In the genomic region with DNA sequence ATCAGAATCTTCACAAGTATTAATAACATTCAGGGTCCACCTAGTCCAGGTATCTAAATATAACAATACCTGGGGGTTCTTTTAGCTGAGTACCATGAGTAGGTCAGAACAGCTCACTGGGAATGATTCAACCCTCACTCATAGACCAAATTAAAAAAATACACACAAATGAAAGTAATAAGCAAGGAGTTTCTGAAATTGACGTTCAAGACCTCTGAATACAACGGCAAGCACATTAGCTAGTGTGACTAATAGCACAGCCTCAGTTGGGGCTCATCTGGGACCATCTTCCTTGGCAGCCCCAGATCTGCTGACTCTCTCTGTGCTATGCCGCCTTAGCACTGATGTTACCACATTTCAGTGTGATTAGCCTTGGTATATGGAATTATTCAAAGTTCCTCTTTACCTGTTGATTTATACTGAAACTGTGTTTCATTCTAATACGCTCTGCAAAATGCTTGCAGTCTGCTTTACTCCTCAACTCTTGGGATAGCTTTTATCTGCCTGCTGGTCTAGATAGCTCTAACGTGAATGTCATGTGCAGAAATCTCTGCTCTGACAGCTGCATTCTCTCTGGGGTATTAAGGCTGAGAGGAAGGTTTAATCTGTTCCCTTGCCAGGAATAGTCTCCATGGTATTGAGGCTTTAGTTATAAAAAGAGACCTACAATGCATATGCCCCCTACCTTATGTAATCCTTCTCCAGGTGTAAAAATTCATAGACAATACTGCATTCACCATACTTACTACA, we compare ENCODE assay signal across 21 cellular contexts.
DNase-seq lines count a peak whose midpoint lies in the region; ATAC-seq and TF ChIP-seq lines count a peak whose summit lies in the region.
"Had no signal": no experiment of that assay in that cellular context is flagged by ENCODE, and none has a peak within 500 bp of the region (broad histone marks: within the 10 kb centered on the region; RNA-seq: fewer than 3 reads in every experiment).

No MANE protein-coding gene starts in this region.

- H3K9ac ChIP-seq in BLaER1 = no peak overlapping the region
- no peak overlapping the region for H3K9ac ChIP-seq in adipocyte (ENCODE audit: low read length)

- H3K36me3 ChIP-seq in BLaER1 = no peaks in the 10 kb centered on the region
- no peaks in the 10 kb centered on the region for H3K36me3 ChIP-seq in adipocyte (ENCODE audit: control insufficient read depth, insufficient read depth, low read length, severe bottlenecking)
- H3K36me3 ChIP-seq: lower lobe of right lung, uterus had no signal

- H3K9me3 ChIP-seq in BLaER1 = peaks cover 3% of the 10 kb centered on the region; the same call in 1 of the 2 replicates
- H3K9me3 ChIP-seq in adipocyte (ENCODE audit: control insufficient read depth, low read length) = no peaks in the 10 kb centered on the region
- H3K9me3 ChIP-seq: body of pancreas, lower lobe of right lung, uterus had no signal

- no peaks in the 10 kb centered on the region for H3K27me3 Mint-ChIP-seq in activated T-helper 2 cell treated with anti-CD3 and anti-CD28 coated beads, Interferon-gamma antibody, Interleukin-2, Interleukin-4, amounts not matched to agents 10 μg/mL and 5 μg/mL and 100 μg/mL, durations not matched to agents 14 hours and 24 hours and 36 hours (ENCODE audit: low read depth)
- peaks cover 6% of the 10 kb centered on the region for H3K27me3 Mint-ChIP-seq in activated CD8-positive, alpha-beta T cell treated with anti-CD3 and anti-CD28 coated beads for 36 hours

- intact Hi-C loops in activated T-helper 2 cell treated with anti-CD3 and anti-CD28 coated beads, Interferon-gamma antibody, Interleukin-2, Interleukin-4, amounts not matched to agents 10 μg/mL and 5 μg/mL and 100 μg/mL, durations not matched to agents 14 hours and 24 hours and 36 hours (cut with micrococcal nuclease) = no loop called here
- intact Hi-C loops in activated CD8-positive, alpha-beta T cell treated with anti-CD3 and anti-CD28 coated beads for 36 hours (cut with micrococcal nuclease) = no loop called here

- H3K4me3 ChIP-seq in BLaER1 (no peak overlapping the region), adipocyte (ENCODE audit: low read length) (peak overlapping the region; percentile 18)
- H3K4me3 ChIP-seq: body of pancreas, lower lobe of right lung, uterus had no signal

- peak overlapping the region; percentile 60 for H3K4me2 ChIP-seq in BLaER1

- no peaks in the 10 kb centered on the region for H3K4me1 Mint-ChIP-seq in activated T-helper 2 cell treated with anti-CD3 and anti-CD28 coated beads, Interferon-gamma antibody, Interleukin-2, Interleukin-4, amounts not matched to agents 10 μg/mL and 5 μg/mL and 100 μg/mL, durations not matched to agents 14 hours and 24 hours and 36 hours (ENCODE audit: low read depth)
- H3K4me1 Mint-ChIP-seq in activated CD8-positive, alpha-beta T cell treated with anti-CD3 and anti-CD28 coated beads for 36 hours (ENCODE audit: low read depth) = no peaks in the 10 kb centered on the region
- H3K4me1 Mint-ChIP-seq: activated CD4-positive, alpha-beta T cell treated with anti-CD3 and anti-CD28 coated beads for 36 hours had no signal

- no peak for TF ChIP-seq CTCF in activated CD8-positive, alpha-beta T cell treated with anti-CD3 and anti-CD28 coated beads for 36 hours (IDR thresholded peaks at IDR 0.05)

- no peak overlapping the region for H3K27ac ChIP-seq in BLaER1
- H3K27ac ChIP-seq: body of pancreas, lower lobe of right lung, uterus had no signal

- POLR2A ChIA-PET in activated CD8-positive, alpha-beta T cell treated with anti-CD3 and anti-CD28 coated beads for 36 hours (lab: Charles Lee) = no interaction called here

- DNase-seq in LHCN-M2 (ENCODE audit: low read depth) (peak; percentile 58), adipocyte (ENCODE audit: low read depth) (no peak), iris pigment epithelial cell (ENCODE audit: low read depth) (peak; percentile 38), hippocampal formation (lab: John Stamatoyannopoulos, UW) (no peak)
- no peak for DNase-seq in activated T-helper 2 cell treated with anti-CD3 and anti-CD28 coated beads, Interferon-gamma antibody, Interleukin-2, Interleukin-4, amounts not matched to agents 10 μg/mL and 5 μg/mL and 100 μg/mL, durations not matched to agents 14 hours and 24 hours and 36 hours (ENCODE audit: low spot score)
- no peak for DNase-seq in activated CD8-positive, alpha-beta T cell treated with anti-CD3 and anti-CD28 coated beads for 36 hours
- DNase-seq: ACHN; activated CD4-positive, alpha-beta T cell treated with anti-CD3 and anti-CD28 coated beads for 36 hours; activated T-cell treated with anti-CD3 and anti-CD28 coated beads, Interleukin-2, amount 50 U/mL, for 72 hours; body of pancreas; cortex of kidney; foreskin melanocyte; GOT3; KG1; kidney; lower lobe of right lung; NCI-H187 treated with DMSO at 0.1 percent for 48 hours; uterus had no signal

- H3K36me3 Mint-ChIP-seq in activated T-helper 2 cell treated with anti-CD3 and anti-CD28 coated beads, Interferon-gamma antibody, Interleukin-2, Interleukin-4, amounts not matched to agents 10 μg/mL and 5 μg/mL and 100 μg/mL, durations not matched to agents 14 hours and 24 hours and 36 hours (ENCODE audit: low read depth) = no peaks in the 10 kb centered on the region
- H3K36me3 Mint-ChIP-seq in activated CD8-positive, alpha-beta T cell treated with anti-CD3 and anti-CD28 coated beads for 36 hours (ENCODE audit: low read depth) = no peaks in the 10 kb centered on the region
- H3K36me3 Mint-ChIP-seq: activated naive CD4-positive, alpha-beta T cell treated with anti-CD3 and anti-CD28 coated beads, Interleukin-2, amount 50 U/mL, for 72 hours had no signal

- no peaks in the 10 kb centered on the region for H4K20me1 ChIP-seq in BLaER1

- no peaks in the 10 kb centered on the region for H3K9me3 Mint-ChIP-seq in activated T-helper 2 cell treated with anti-CD3 and anti-CD28 coated beads, Interferon-gamma antibody, Interleukin-2, Interleukin-4, amounts not matched to agents 10 μg/mL and 5 μg/mL and 100 μg/mL, durations not matched to agents 14 hours and 24 hours and 36 hours
- H3K9me3 Mint-ChIP-seq in activated CD8-positive, alpha-beta T cell treated with anti-CD3 and anti-CD28 coated beads for 36 hours = no peaks in the 10 kb centered on the region
- H3K9me3 Mint-ChIP-seq: activated T-cell treated with anti-CD3 and anti-CD28 coated beads, Interleukin-2, amount 50 U/mL, for 72 hours had no signal

- H3K27ac Mint-ChIP-seq in activated T-helper 2 cell treated with anti-CD3 and anti-CD28 coated beads, Interferon-gamma antibody, Interleukin-2, Interleukin-4, amounts not matched to agents 10 μg/mL and 5 μg/mL and 100 μg/mL, durations not matched to agents 14 hours and 24 hours and 36 hours = no peak overlapping the region
- H3K27ac Mint-ChIP-seq in activated CD8-positive, alpha-beta T cell treated with anti-CD3 and anti-CD28 coated beads for 36 hours = no peak overlapping the region
- H3K27ac Mint-ChIP-seq: activated CD4-positive, alpha-beta T cell treated with anti-CD3 and anti-CD28 coated beads for 36 hours; activated naive CD4-positive, alpha-beta T cell treated with anti-CD3 and anti-CD28 coated beads, Interleukin-2, amount 50 U/mL, for 72 hours; activated T-cell treated with anti-CD3 and anti-CD28 coated beads, Interleukin-2, amount 50 U/mL, for 72 hours had no signal

- H3K27me3 ChIP-seq in BLaER1 = no peaks in the 10 kb centered on the region
- no peaks in the 10 kb centered on the region for H3K27me3 ChIP-seq in adipocyte (replicated peaks; ENCODE audit: control insufficient read depth, insufficient read depth, low read length)
- H3K27me3 ChIP-seq: body of pancreas, uterus had no signal

- no peak for ATAC-seq in GM21737 (IDR thresholded peaks at IDR 0.05; ENCODE audit: unreplicated experiment)
- ATAC-seq in activated CD8-positive, alpha-beta T cell treated with anti-CD3 and anti-CD28 coated beads for 36 hours = no peak
- ATAC-seq: activated CD4-positive, alpha-beta T cell treated with anti-CD3 and anti-CD28 coated beads for 36 hours; activated naive CD4-positive, alpha-beta T cell treated with anti-CD3 and anti-CD28 coated beads, Interleukin-2, amount 50 U/mL, for 72 hours; activated T-cell treated with anti-CD3 and anti-CD28 coated beads, Interleukin-2, amount 50 U/mL, for 72 hours; body of pancreas; lower lobe of right lung had no signal

- CTCF ChIA-PET in activated CD8-positive, alpha-beta T cell treated with anti-CD3 and anti-CD28 coated beads for 36 hours (lab: Charles Lee) = no interaction called here

- H3K4me1 ChIP-seq in BLaER1 (peaks cover 15% of the 10 kb centered on the region), adipocyte (ENCODE audit: control insufficient read depth, insufficient read depth, low read length) (no peaks in the 10 kb centered on the region)
- H3K4me1 ChIP-seq: body of pancreas, lower lobe of right lung, uterus had no signal

- H3K4me3 Mint-ChIP-seq in activated T-helper 2 cell treated with anti-CD3 and anti-CD28 coated beads, Interferon-gamma antibody, Interleukin-2, Interleukin-4, amounts not matched to agents 10 μg/mL and 5 μg/mL and 100 μg/mL, durations not matched to agents 14 hours and 24 hours and 36 hours (ENCODE audit: low read depth) = no peak overlapping the region
- H3K4me3 Mint-ChIP-seq in activated CD8-positive, alpha-beta T cell treated with anti-CD3 and anti-CD28 coated beads for 36 hours = no peak overlapping the region
- H3K4me3 Mint-ChIP-seq: activated CD4-positive, alpha-beta T cell treated with anti-CD3 and anti-CD28 coated beads for 36 hours; activated T-cell treated with anti-CD3 and anti-CD28 coated beads, Interleukin-2, amount 50 U/mL, for 72 hours had no signal

Comparison
In these comparisons a context has a peak if more than half of its experiments do, and no peak if none do; other contexts are left out.
1. DNase-seq: peak in LHCN-M2 (single experiment) and iris pigment epithelial cell (single experiment); none in adipocyte (single experiment), hippocampal formation (0 of 2), activated T-helper 2 cell treated with anti-CD3 and anti-CD28 coated beads, Interferon-gamma antibody, Interleukin-2, Interleukin-4, amounts not matched to agents 10 μg/mL and 5 μg/mL and 100 μg/mL, durations not matched to agents 14 hours and 24 hours and 36 hours (single experiment) and activated CD8-positive, alpha-beta T cell treated with anti-CD3 and anti-CD28 coated beads for 36 hours (single experiment).